Comparison of ENCODE assay signal across 21 cellular contexts in genomic region chr1:29590583-29591555, GRCh38.
DNase-seq lines count a peak whose midpoint lies in the region; ATAC-seq, FAIRE-seq and TF ChIP-seq lines count a peak whose summit lies in the region.
"Had no signal": no experiment of that assay in that cellular context is flagged by ENCODE, and none has a peak within 500 bp of the region (broad histone marks: within the 10 kb centered on the region; RNA-seq: fewer than 3 reads in every experiment).

No MANE protein-coding gene starts in this region.

- H3K4me1 Mint-ChIP-seq in astrocyte (ENCODE audit: low read depth, unreplicated experiment), result peaks cover 13% of the 10 kb centered on the region

- FAIRE-seq in HTR-8/SVneo (lab: Jason Lieb, UNC) (no peak), astrocyte (lab: Jason Lieb, UNC) (no peak)
- FAIRE-seq: colon had no signal

- H3K79me2 ChIP-seq in astrocyte (ENCODE audit: insufficient read depth, low read length), result no peaks in the 10 kb centered on the region

- no peak overlapping the region for H3K27ac Mint-ChIP-seq in astrocyte (ENCODE audit: unreplicated experiment)
- H3K27ac Mint-ChIP-seq: activated CD8-positive, alpha-beta T cell treated with anti-CD3 and anti-CD28 coated beads, Interleukin-2, amount 10 ng/mL, durations not matched to agents 7 days and 5 days; activated T-helper 2 cell treated with anti-CD3 and anti-CD28 coated beads, Interferon-gamma antibody, Interleukin-2, Interleukin-4, amounts not matched to agents 10 μg/mL and 5 μg/mL and 100 μg/mL, durations not matched to agents 14 hours and 24 hours and 36 hours; WTC11 had no signal

- H3K27me3 Mint-ChIP-seq in astrocyte (ENCODE audit: low read depth, unreplicated experiment), result peaks cover 10% of the 10 kb centered on the region

- no peak overlapping the region for H2AFZ ChIP-seq in astrocyte (ENCODE audit: low read depth, low read length)

- no peak overlapping the region for H3K27ac ChIP-seq in BLaER1
- no peak overlapping the region for H3K27ac ChIP-seq in astrocyte (ENCODE audit: low read depth, low read length)

- H3K27me3 ChIP-seq in BLaER1 (no peaks in the 10 kb centered on the region), astrocyte (ENCODE audit: insufficient read depth, low read length) (no peaks in the 10 kb centered on the region)

- H3K4me3 Mint-ChIP-seq in astrocyte (ENCODE audit: unreplicated experiment), result no peak overlapping the region
- H3K4me3 Mint-ChIP-seq: activated CD8-positive, alpha-beta T cell treated with anti-CD3 and anti-CD28 coated beads, Interleukin-2, amount 10 ng/mL, durations not matched to agents 7 days and 5 days; WTC11 had no signal

- no peak for TF ChIP-seq CTCF in astrocyte (IDR thresholded peaks at IDR 0.05; ENCODE audit: insufficient read depth, low read depth, low read length)

- H3K36me3 ChIP-seq in BLaER1 (no peaks in the 10 kb centered on the region), astrocyte (ENCODE audit: insufficient read depth, low read length) (no peaks in the 10 kb centered on the region)

- H3K9me3 Mint-ChIP-seq in astrocyte (ENCODE audit: unreplicated experiment), result peaks cover 6% of the 10 kb centered on the region
- H3K9me3 Mint-ChIP-seq: activated T-helper 2 cell treated with anti-CD3 and anti-CD28 coated beads, Interferon-gamma antibody, Interleukin-2, Interleukin-4, amounts not matched to agents 10 μg/mL and 5 μg/mL and 100 μg/mL, durations not matched to agents 14 hours and 24 hours and 36 hours had no signal

- peaks cover 2% of the 10 kb centered on the region for H3K36me3 Mint-ChIP-seq in astrocyte (ENCODE audit: low read depth, unreplicated experiment)
- H3K36me3 Mint-ChIP-seq: WTC11 had no signal

- H3K9ac ChIP-seq in BLaER1 (no peak overlapping the region), astrocyte (ENCODE audit: low read length) (no peak overlapping the region)

- peaks cover 18% of the 10 kb centered on the region for H3K4me1 ChIP-seq in BLaER1
- peaks cover 10% of the 10 kb centered on the region for H3K4me1 ChIP-seq in astrocyte (ENCODE audit: insufficient read depth, low read length)
- H3K4me1 ChIP-seq: Caco-2 had no signal

- H3K4me3 ChIP-seq in BLaER1 (no peak overlapping the region), astrocyte (ENCODE audit: insufficient read depth, low read depth, low read length) (no peak overlapping the region)

- no peaks in the 10 kb centered on the region for H4K20me1 ChIP-seq in BLaER1
- H4K20me1 ChIP-seq in astrocyte (ENCODE audit: insufficient read depth, low read length), result no peaks in the 10 kb centered on the region

- H3K4me2 ChIP-seq in BLaER1 (peak overlapping the region; percentile 47), astrocyte (ENCODE audit: low read length) (peak overlapping the region; percentile 57)

- ATAC-seq in HG02571 (IDR thresholded peaks at IDR 0.05; ENCODE audit: unreplicated experiment) (no peak), GM19395 (IDR thresholded peaks at IDR 0.05; ENCODE audit: unreplicated experiment) (no peak)
- ATAC-seq: activated CD8-positive, alpha-beta T cell treated with anti-CD3 and anti-CD28 coated beads, Interleukin-2, amount 10 ng/mL, durations not matched to agents 7 days and 5 days; right cardiac atrium; WTC11 had no signal

- 0 out of 2 replicates have a peak, but pooled peaks cover 3% of the 10 kb centered on the region for H3K9me3 ChIP-seq in BLaER1
- H3K9me3 ChIP-seq in astrocyte (ENCODE audit: insufficient read depth, low read depth, low read length), result no peaks in the 10 kb centered on the region
- H3K9me3 ChIP-seq: Caco-2 had no signal

- peak; percentile 33 for DNase-seq in HTR-8/SVneo (ENCODE audit: insufficient read length, low spot score)
- DNase-seq in astrocyte (ENCODE audit: low read depth), result peak; percentile 53
- DNase-seq in islet precursor cell, result peak; percentile 30
- no peak for DNase-seq in HPDE6-E6E7 (ENCODE audit: extremely low spot score)
- DNase-seq in NCI-H2081 treated with DMSO at 0.1 percent for 48 hours (lab: John Stamatoyannopoulos, UW), result no peak
- DNase-seq: activated CD8-positive, alpha-beta T cell treated with anti-CD3 and anti-CD28 coated beads, Interleukin-2, amount 10 ng/mL, durations not matched to agents 7 days and 5 days; Caco-2; erythroblast; H7; midbrain; NCI-H2081; NCI-H526 treated with DMSO at 0.1 percent for 48 hours; right cardiac atrium; stimulated activated CD4-positive, alpha-beta T cell treated with anti-CD3 and anti-CD28 coated beads, Interleukin-1b, Interleukin-23, amount 100 ng/mL, for 48 hours; T-helper 1 cell had no signal

Comparison
In these comparisons a context has a peak if more than half of its experiments do, and no peak if none do; other contexts are left out.
1. DNase-seq: peak in HTR-8/SVneo (single experiment), astrocyte (single experiment) and islet precursor cell (single experiment); none in HPDE6-E6E7 (single experiment) and NCI-H2081 treated with DMSO at 0.1 percent for 48 hours (single experiment).